In the genomic region with DNA sequence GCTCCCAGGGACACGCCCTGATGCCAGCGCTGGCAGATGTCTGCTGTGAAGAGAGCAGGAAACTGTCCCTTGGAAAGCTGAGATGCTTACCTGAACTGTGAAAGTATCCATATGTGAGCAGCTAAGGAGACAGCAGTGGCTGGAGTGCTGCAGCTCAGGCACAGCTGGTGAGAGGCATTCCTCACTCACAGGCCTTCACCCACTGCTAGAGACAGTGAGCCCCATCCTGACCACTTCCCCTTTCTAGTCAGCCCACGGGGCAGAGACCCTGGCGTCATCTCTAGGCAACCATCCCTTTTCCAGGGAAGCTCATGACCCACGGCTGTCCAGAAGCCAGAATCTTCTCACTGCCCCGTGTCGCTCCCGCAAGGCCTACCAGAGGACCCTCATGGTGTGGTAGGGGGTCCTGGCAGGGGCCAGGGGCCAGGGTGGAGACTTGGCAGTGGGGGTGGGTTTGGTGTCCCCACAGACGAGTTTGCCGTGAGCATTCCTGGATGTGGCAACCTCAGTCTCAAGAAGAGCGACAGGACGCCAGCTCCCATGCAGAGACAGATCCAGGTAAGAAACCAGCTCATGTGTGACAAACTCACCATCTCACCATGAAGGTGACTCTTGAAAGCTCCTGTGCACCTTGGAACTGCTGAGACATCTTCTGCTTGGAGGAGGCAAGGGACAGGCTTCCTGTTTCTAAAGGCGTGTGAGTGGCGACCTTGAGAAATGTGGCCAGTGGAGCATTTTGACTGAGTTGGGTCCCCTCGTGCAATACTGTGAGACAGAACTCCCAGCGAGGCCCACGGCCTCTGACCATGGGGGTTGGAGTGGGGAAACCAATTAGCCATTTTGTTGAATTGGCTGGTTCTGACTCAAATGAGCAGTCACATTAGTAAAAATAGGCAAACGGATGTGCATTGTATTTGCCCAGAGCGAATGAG, we compare ENCODE assay signal across 1 cellular context.
A peak's percentile ranks its signal among the peaks of the same experiment; 100 is the strongest.
TF ChIP-seq lines count a peak whose summit lies in the region.

A gene (minus strand): TSS at position 216 of the 932 bp plus-strand sequence. CDS start 105 bp downstream, at position 111.

TF ChIP-seq in GM12878, 131 proteins besides CTCF, POLR2A, EP300 and RAD21 (continued from another document and continues in another):
- TF ChIP-seq, protein P1, sequence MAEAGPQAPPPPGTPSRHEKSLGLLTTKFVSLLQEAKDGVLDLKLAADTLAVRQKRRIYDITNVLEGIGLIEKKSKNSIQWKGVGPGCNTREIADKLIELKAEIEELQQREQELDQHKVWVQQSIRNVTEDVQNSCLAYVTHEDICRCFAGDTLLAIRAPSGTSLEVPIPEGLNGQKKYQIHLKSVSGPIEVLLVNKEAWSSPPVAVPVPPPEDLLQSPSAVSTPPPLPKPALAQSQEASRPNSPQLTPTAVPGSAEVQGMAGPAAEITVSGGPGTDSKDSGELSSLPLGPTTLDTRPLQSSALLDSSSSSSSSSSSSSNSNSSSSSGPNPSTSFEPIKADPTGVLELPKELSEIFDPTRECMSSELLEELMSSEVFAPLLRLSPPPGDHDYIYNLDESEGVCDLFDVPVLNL (IDR thresholded peaks at IDR 0.05; ENCODE audit: low read depth, low read length), result no peak
- TF ChIP-seq CREM (IDR thresholded peaks at IDR 0.05; ENCODE audit: low read depth), result peak; percentile 64
- TF ChIP-seq, protein P2, sequence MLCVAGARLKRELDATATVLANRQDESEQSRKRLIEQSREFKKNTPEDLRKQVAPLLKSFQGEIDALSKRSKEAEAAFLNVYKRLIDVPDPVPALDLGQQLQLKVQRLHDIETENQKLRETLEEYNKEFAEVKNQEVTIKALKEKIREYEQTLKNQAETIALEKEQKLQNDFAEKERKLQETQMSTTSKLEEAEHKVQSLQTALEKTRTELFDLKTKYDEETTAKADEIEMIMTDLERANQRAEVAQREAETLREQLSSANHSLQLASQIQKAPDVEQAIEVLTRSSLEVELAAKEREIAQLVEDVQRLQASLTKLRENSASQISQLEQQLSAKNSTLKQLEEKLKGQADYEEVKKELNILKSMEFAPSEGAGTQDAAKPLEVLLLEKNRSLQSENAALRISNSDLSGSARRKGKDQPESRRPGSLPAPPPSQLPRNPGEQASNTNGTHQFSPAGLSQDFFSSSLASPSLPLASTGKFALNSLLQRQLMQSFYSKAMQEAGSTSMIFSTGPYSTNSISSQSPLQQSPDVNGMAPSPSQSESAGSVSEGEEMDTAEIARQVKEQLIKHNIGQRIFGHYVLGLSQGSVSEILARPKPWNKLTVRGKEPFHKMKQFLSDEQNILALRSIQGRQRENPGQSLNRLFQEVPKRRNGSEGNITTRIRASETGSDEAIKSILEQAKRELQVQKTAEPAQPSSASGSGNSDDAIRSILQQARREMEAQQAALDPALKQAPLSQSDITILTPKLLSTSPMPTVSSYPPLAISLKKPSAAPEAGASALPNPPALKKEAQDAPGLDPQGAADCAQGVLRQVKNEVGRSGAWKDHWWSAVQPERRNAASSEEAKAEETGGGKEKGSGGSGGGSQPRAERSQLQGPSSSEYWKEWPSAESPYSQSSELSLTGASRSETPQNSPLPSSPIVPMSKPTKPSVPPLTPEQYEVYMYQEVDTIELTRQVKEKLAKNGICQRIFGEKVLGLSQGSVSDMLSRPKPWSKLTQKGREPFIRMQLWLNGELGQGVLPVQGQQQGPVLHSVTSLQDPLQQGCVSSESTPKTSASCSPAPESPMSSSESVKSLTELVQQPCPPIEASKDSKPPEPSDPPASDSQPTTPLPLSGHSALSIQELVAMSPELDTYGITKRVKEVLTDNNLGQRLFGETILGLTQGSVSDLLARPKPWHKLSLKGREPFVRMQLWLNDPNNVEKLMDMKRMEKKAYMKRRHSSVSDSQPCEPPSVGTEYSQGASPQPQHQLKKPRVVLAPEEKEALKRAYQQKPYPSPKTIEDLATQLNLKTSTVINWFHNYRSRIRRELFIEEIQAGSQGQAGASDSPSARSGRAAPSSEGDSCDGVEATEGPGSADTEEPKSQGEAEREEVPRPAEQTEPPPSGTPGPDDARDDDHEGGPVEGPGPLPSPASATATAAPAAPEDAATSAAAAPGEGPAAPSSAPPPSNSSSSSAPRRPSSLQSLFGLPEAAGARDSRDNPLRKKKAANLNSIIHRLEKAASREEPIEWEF (IDR thresholded peaks at IDR 0.05; ENCODE audit: insufficient replicate concordance, low read depth, low read length), result no peak
- TF ChIP-seq, protein P3, sequence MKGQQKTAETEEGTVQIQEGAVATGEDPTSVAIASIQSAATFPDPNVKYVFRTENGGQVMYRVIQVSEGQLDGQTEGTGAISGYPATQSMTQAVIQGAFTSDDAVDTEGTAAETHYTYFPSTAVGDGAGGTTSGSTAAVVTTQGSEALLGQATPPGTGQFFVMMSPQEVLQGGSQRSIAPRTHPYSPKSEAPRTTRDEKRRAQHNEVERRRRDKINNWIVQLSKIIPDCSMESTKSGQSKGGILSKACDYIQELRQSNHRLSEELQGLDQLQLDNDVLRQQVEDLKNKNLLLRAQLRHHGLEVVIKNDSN (IDR thresholded peaks at IDR 0.05; ENCODE audit: borderline replicate concordance, extremely low read length, insufficient read depth, low read depth, low read length), result no peak
- peak in 1 of 2 experiments; percentile 34; a peak in 1 of 3 replicates for TF ChIP-seq EGR1 (IDR thresholded peaks at IDR 0.05; ENCODE audit: borderline replicate concordance in 1 of 2, low read depth in 2 of 2, low read length in 2 of 2)
- TF ChIP-seq ZNF207 (IDR thresholded peaks at IDR 0.05; ENCODE audit: borderline replicate concordance), result peak; percentile 29; the same call in 1 of the 2 replicates
- 0 out of 2 replicates have a peak, but pooled peaks have one; percentile 39 for TF ChIP-seq STAT3 (IDR thresholded peaks at IDR 0.05; ENCODE audit: low read depth, low read length)
- no peak for TF ChIP-seq HCFC1 (IDR thresholded peaks at IDR 0.05; ENCODE audit: low read length)
- TF ChIP-seq RAD51 (IDR thresholded peaks at IDR 0.05), result no peak
- TF ChIP-seq TCF7 (IDR thresholded peaks at IDR 0.05; ENCODE audit: borderline replicate concordance), result no peak
- no peak for TF ChIP-seq NR2C2 (IDR thresholded peaks at IDR 0.05; ENCODE audit: borderline replicate concordance, control insufficient read depth, insufficient read length, low read depth)
- TF ChIP-seq TBL1XR1 (IDR thresholded peaks at IDR 0.05; ENCODE audit: low read depth, low read length), result peak; percentile 73
- peak; percentile 31; the same call in 1 of the 2 replicates for TF ChIP-seq RFX5 (IDR thresholded peaks at IDR 0.05; ENCODE audit: low read depth, low read length)
- peak; percentile 83 for TF ChIP-seq MXI1 (IDR thresholded peaks at IDR 0.05; ENCODE audit: low read depth, low read length)
- peak; percentile 84 for TF ChIP-seq IRF4 (IDR thresholded peaks at IDR 0.05; ENCODE audit: low read depth, low read length)
- no peak for TF ChIP-seq CBX5 (IDR thresholded peaks at IDR 0.05; ENCODE audit: low read depth)
- no peak for TF ChIP-seq SIX5 (IDR thresholded peaks at IDR 0.05; ENCODE audit: low read depth, low read length, severe bottlenecking)
- peak; percentile 90 for TF ChIP-seq BCL11A (IDR thresholded peaks at IDR 0.05; ENCODE audit: low read depth, low read length)
- peak; percentile 81 for TF ChIP-seq ATF7 (IDR thresholded peaks at IDR 0.05; ENCODE audit: low read depth)
- peak; percentile 41; the same call in 1 of the 2 replicates for TF ChIP-seq CREB1 (IDR thresholded peaks at IDR 0.05; ENCODE audit: low read depth)
- TF ChIP-seq, protein P4, sequence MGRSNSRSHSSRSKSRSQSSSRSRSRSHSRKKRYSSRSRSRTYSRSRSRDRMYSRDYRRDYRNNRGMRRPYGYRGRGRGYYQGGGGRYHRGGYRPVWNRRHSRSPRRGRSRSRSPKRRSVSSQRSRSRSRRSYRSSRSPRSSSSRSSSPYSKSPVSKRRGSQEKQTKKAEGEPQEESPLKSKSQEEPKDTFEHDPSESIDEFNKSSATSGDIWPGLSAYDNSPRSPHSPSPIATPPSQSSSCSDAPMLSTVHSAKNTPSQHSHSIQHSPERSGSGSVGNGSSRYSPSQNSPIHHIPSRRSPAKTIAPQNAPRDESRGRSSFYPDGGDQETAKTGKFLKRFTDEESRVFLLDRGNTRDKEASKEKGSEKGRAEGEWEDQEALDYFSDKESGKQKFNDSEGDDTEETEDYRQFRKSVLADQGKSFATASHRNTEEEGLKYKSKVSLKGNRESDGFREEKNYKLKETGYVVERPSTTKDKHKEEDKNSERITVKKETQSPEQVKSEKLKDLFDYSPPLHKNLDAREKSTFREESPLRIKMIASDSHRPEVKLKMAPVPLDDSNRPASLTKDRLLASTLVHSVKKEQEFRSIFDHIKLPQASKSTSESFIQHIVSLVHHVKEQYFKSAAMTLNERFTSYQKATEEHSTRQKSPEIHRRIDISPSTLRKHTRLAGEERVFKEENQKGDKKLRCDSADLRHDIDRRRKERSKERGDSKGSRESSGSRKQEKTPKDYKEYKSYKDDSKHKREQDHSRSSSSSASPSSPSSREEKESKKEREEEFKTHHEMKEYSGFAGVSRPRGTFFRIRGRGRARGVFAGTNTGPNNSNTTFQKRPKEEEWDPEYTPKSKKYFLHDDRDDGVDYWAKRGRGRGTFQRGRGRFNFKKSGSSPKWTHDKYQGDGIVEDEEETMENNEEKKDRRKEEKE (IDR thresholded peaks at IDR 0.05), result no peak
- TF ChIP-seq MTA3 (IDR thresholded peaks at IDR 0.05; ENCODE audit: borderline replicate concordance, low read length), result 0 out of 2 replicates have a peak, but pooled peaks have one; percentile 64
- TF ChIP-seq, protein P5, sequence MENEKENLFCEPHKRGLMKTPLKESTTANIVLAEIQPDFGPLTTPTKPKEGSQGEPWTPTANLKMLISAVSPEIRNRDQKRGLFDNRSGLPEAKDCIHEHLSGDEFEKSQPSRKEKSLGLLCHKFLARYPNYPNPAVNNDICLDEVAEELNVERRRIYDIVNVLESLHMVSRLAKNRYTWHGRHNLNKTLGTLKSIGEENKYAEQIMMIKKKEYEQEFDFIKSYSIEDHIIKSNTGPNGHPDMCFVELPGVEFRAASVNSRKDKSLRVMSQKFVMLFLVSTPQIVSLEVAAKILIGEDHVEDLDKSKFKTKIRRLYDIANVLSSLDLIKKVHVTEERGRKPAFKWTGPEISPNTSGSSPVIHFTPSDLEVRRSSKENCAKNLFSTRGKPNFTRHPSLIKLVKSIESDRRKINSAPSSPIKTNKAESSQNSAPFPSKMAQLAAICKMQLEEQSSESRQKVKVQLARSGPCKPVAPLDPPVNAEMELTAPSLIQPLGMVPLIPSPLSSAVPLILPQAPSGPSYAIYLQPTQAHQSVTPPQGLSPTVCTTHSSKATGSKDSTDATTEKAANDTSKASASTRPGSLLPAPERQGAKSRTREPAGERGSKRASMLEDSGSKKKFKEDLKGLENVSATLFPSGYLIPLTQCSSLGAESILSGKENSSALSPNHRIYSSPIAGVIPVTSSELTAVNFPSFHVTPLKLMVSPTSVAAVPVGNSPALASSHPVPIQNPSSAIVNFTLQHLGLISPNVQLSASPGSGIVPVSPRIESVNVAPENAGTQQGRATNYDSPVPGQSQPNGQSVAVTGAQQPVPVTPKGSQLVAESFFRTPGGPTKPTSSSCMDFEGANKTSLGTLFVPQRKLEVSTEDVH (IDR thresholded peaks at IDR 0.05; ENCODE audit: low read depth, partially characterized antibody), result no peak
- TF ChIP-seq NBN (IDR thresholded peaks at IDR 0.05), result peak; percentile 64; the same call in 1 of the 2 replicates
- no peak for TF ChIP-seq ZSCAN29 (IDR thresholded peaks at IDR 0.05)
- TF ChIP-seq ZNF24 (IDR thresholded peaks at IDR 0.05), result no peak
- no peak for TF ChIP-seq ZNF217 (IDR thresholded peaks at IDR 0.05)
- TF ChIP-seq IKZF1 (conservative IDR thresholded peaks at IDR 0.05), result peak; percentile 100
- TF ChIP-seq TAF1 (IDR thresholded peaks at IDR 0.05; ENCODE audit: borderline replicate concordance, low read depth, low read length), result peak; percentile 91
- TF ChIP-seq CHD1 (IDR thresholded peaks at IDR 0.05; ENCODE audit: low read depth, low read length), result peak; percentile 26
- no peak for TF ChIP-seq ZNF622 (IDR thresholded peaks at IDR 0.05)
- peak; percentile 94 for TF ChIP-seq RUNX3 (IDR thresholded peaks at IDR 0.05; ENCODE audit: low read length)
- no peak for TF ChIP-seq ZNF274 (IDR thresholded peaks at IDR 0.05; ENCODE audit: insufficient read depth, insufficient read length)
- no peak for TF ChIP-seq CHD4 (IDR thresholded peaks at IDR 0.05)
- TF ChIP-seq BACH1 (IDR thresholded peaks at IDR 0.05; ENCODE audit: borderline replicate concordance), result peak; percentile 65
- no peak for TF ChIP-seq RCOR1 (conservative IDR thresholded peaks at IDR 0.05; ENCODE audit: low read depth, low read length)
- TF ChIP-seq, protein P6, sequence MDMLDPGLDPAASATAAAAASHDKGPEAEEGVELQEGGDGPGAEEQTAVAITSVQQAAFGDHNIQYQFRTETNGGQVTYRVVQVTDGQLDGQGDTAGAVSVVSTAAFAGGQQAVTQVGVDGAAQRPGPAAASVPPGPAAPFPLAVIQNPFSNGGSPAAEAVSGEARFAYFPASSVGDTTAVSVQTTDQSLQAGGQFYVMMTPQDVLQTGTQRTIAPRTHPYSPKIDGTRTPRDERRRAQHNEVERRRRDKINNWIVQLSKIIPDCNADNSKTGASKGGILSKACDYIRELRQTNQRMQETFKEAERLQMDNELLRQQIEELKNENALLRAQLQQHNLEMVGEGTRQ (IDR thresholded peaks at IDR 0.05; ENCODE audit: borderline replicate concordance, low read depth, low read length), result no peak
- TF ChIP-seq JUNB (IDR thresholded peaks at IDR 0.05), result peak; percentile 80
- TF ChIP-seq POLR2AphosphoS2 (IDR thresholded peaks at IDR 0.05; ENCODE audit: low read depth, low read length), result peak; percentile 94; the same call in 1 of the 2 replicates
- TF ChIP-seq SMC3 (IDR thresholded peaks at IDR 0.05; ENCODE audit: borderline replicate concordance, low read length), result 0 out of 2 replicates have a peak, but pooled peaks have one; percentile 7
- peak; percentile 77; the same call in 1 of the 2 replicates for TF ChIP-seq PAX5 (IDR thresholded peaks at IDR 0.05; ENCODE audit: borderline replicate concordance, low read depth, low read length)
- no peak; the same call in 1 of the 2 replicates for TF ChIP-seq ZNF384 (IDR thresholded peaks at IDR 0.05; ENCODE audit: borderline replicate concordance, low read depth, low read length)
- TF ChIP-seq EED (IDR thresholded peaks at IDR 0.05; ENCODE audit: low read depth), result peak; percentile 99
- TF ChIP-seq FOS (IDR thresholded peaks at IDR 0.05; ENCODE audit: borderline replicate concordance, extremely low read depth, insufficient read length), result no peak
- peak; percentile 70; the same call in 1 of the 2 replicates for TF ChIP-seq LARP7 (IDR thresholded peaks at IDR 0.05)
- TF ChIP-seq CBFB (IDR thresholded peaks at IDR 0.05; ENCODE audit: low read depth), result peak; percentile 84; the same call in 1 of the 2 replicates
- TF ChIP-seq EZH2 (IDR thresholded peaks at IDR 0.05; ENCODE audit: borderline replicate concordance, control insufficient read depth, low read depth, low read length), result no peak
- peak; percentile 82 for TF ChIP-seq PML (IDR thresholded peaks at IDR 0.05; ENCODE audit: low read length)
